In the genomic region with DNA sequence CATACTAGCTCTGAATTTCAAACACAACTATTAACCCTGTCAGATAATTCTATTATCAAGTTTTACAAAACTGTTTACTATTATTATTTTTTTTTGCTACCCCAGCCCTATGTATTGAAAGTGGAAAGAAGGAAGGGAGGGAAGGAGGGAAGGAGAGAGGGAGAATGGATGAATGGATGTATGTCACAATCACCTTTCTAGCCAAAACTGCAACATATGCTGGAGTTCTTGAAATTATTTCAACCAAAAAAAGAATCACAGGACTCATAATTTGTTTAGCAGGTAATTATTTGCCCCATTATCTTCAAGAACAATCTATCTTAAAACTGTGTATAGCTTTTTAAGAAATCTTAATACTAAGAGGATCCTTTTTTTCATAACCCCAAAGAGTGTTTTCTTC, we compare ENCODE assay signal across 1 cellular context.
TF ChIP-seq lines count a peak whose summit lies in the region.

No MANE protein-coding gene starts in this region.

TF ChIP-seq in HepG2, 621 proteins besides CTCF, POLR2A, EP300 and RAD21:
- TF ChIP-seq RBFOX2 (IDR thresholded peaks at IDR 0.05; ENCODE audit: low read depth, low read length) (peak; percentile 58; the same call in 1 of the 2 replicates), ARID2 (CRISPR knock-in tag; IDR thresholded peaks at IDR 0.05; ENCODE audit: borderline replicate concordance) (no peak), CHD2 (IDR thresholded peaks at IDR 0.05; ENCODE audit: low read depth, low read length) (no peak), NRL (CRISPR knock-in tag; IDR thresholded peaks at IDR 0.05; ENCODE audit: borderline replicate concordance) (no peak), ZFP90 (CRISPR knock-in tag; IDR thresholded peaks at IDR 0.05; ENCODE audit: borderline replicate concordance) (no peak), ELF3 (CRISPR knock-in tag; IDR thresholded peaks at IDR 0.05) (no peak), BORCS8-MEF2B (CRISPR knock-in tag; IDR thresholded peaks at IDR 0.05) (no peak), ONECUT2 (CRISPR knock-in tag; IDR thresholded peaks at IDR 0.05) (no peak), ZNF552 (CRISPR knock-in tag; IDR thresholded peaks at IDR 0.05; ENCODE audit: borderline replicate concordance) (no peak), ZNF614 (CRISPR knock-in tag; IDR thresholded peaks at IDR 0.05; ENCODE audit: borderline replicate concordance) (no peak), RBM39 (IDR thresholded peaks at IDR 0.05; ENCODE audit: low read depth, low read length, poor library complexity, severe bottlenecking) (no peak), CEBPB (IDR thresholded peaks at IDR 0.05; ENCODE audit: borderline replicate concordance, low read depth, low read length) (peak; percentile 45; the same call in 1 of the 2 replicates), KLF16 (CRISPR knock-in tag; IDR thresholded peaks at IDR 0.05) (no peak), ZNF530 (CRISPR knock-in tag; IDR thresholded peaks at IDR 0.05; ENCODE audit: low read depth) (no peak), GTF2F1 (IDR thresholded peaks at IDR 0.05; ENCODE audit: low read length) (no peak)
